ENCODE assay signal across 23 cellular contexts in genomic region chr6:157412780-157413179, GRCh38.
"Had no signal": no experiment of that assay in that cellular context is flagged by ENCODE, and none has a peak within 500 bp of the region (broad histone marks: within the 10 kb centered on the region; RNA-seq: fewer than 3 reads in every experiment).

No MANE protein-coding gene starts in this region.

- H3K9me3 ChIP-seq: lower lobe of right lung, transverse colon had no signal

- FAIRE-seq: astrocyte had no signal

- H3K4me1 ChIP-seq: lower lobe of right lung, parathyroid adenoma, transverse colon had no signal

- DNase-seq: activated CD4-positive, alpha-beta T cell treated with anti-CD3 and anti-CD28 coated beads for 36 hours; activated CD4-positive, alpha-beta T cell treated with anti-CD3 and anti-CD28 coated beads, Interleukin-2, amount 50 U/mL, for 4 hours; activated CD8-positive, alpha-beta memory T cell treated with anti-CD3 and anti-CD28 coated beads for 24 hours; activated CD8-positive, alpha-beta memory T cell treated with anti-CD3 and anti-CD28 coated beads, Interleukin-2, amount 50 U/mL, for 4 hours; activated naive CD4-positive, alpha-beta T cell; activated T-cell treated with anti-CD3 and anti-CD28 coated beads, Interleukin-2, amount 50 U/mL, for 24 hours; dermis blood vessel endothelial cell; effector CD8-positive, alpha-beta T cell; foreskin melanocyte; immature natural killer cell; lower lobe of right lung; naive thymus-derived CD8-positive, alpha-beta T cell; right cardiac atrium; stimulated activated CD4-positive, alpha-beta T cell treated with anti-CD3 and anti-CD28 coated beads, Interleukin-4, amount 100 ng/mL, for 24 hours; stimulated activated naive CD4-positive, alpha-beta T cell treated with Interleukin-2 at 50 U/mL for 16 hours; T1000; transverse colon had no signal

- H3K27me3 ChIP-seq: hepatocyte, transverse colon had no signal

- H3K27ac ChIP-seq: hepatocyte, lower lobe of right lung, parathyroid adenoma, transverse colon had no signal

- H3K36me3 ChIP-seq: lower lobe of right lung, transverse colon had no signal

- ATAC-seq: activated CD4-positive, alpha-beta T cell treated with anti-CD3 and anti-CD28 coated beads for 36 hours; activated T-helper 17 cell treated with anti-CD3 and anti-CD28 coated beads, Interleukin-2, amount 50 U/mL, for 72 hours; left lobe of liver; lower lobe of right lung; naive thymus-derived CD8-positive, alpha-beta T cell; right cardiac atrium; WTC11 had no signal

- H3K4me3 ChIP-seq: hepatocyte, lower lobe of right lung, transverse colon had no signal
